In genomic region chr12:86256169-86256568, GRCh38 we compare ENCODE assay signal across 14 cellular contexts. TPM values are rescaled to one million over a fixed set of nuclear protein-coding genes. Genes with fewer than 3 reads are reported as not detected.
DNase-seq lines count a peak whose midpoint lies in the region; ATAC-seq, FAIRE-seq and TF ChIP-seq lines count a peak whose summit lies in the region.
"Had no signal": no experiment of that assay in that cellular context is flagged by ENCODE, and none has a peak within 500 bp of the region (broad histone marks: within the 10 kb centered on the region; RNA-seq: fewer than 3 reads in every experiment).

Gene MGAT4C, minus strand, starts transcription at chr12:86256391.

- H3K18ac ChIP-seq in mesenchymal stem cell (ENCODE audit: low read depth in 1 of 2, low read length in 2 of 2): no peak within 1 kb of the TSS

- no peak within 1 kb of the TSS for H2BK12ac ChIP-seq in mesenchymal stem cell (ENCODE audit: low read length in 2 of 2)

- no peaks in the 10 kb centered on the region for H3K36me3 Mint-ChIP-seq in WTC11
- H3K36me3 Mint-ChIP-seq: activated naive CD8-positive, alpha-beta T cell had no signal

- H3K4me3 Mint-ChIP-seq in WTC11: no peak within 1 kb of the TSS
- H3K4me3 Mint-ChIP-seq: activated naive CD8-positive, alpha-beta T cell had no signal

- no peak for TF ChIP-seq CTCF in WTC11 (IDR thresholded peaks at IDR 0.05)
- no peak for TF ChIP-seq CTCF in mucosa of descending colon (IDR thresholded peaks at IDR 0.05)

- no peak within 1 kb of the TSS for H4K91ac ChIP-seq in mesenchymal stem cell (ENCODE audit: low read length)

- H3K27ac Mint-ChIP-seq in WTC11: peak within 1 kb of the TSS; percentile 33; the same call in 1 of the 2 replicates
- H3K27ac Mint-ChIP-seq: activated naive CD8-positive, alpha-beta T cell had no signal

- no peak within 1 kb of the TSS for H2AK5ac ChIP-seq in mesenchymal stem cell (ENCODE audit: low read length, severe bottlenecking)

- no peak within 1 kb of the TSS for H3K14ac ChIP-seq in mesenchymal stem cell (ENCODE audit: low read length in 2 of 2)

- H3K27me3 ChIP-seq in mesenchymal stem cell (ENCODE audit: control insufficient read depth in 1 of 2, insufficient read depth in 1 of 2, low read length in 2 of 2): no peaks in the 10 kb centered on the region
- H3K27me3 ChIP-seq: BE2C had no signal

- no peaks in the 10 kb centered on the region for H3K4me1 ChIP-seq in mesenchymal stem cell (ENCODE audit: control insufficient read depth, insufficient read depth, low read depth, low read length)
- H3K4me1 ChIP-seq in mucosa of descending colon (ENCODE audit: low read depth): no peaks in the 10 kb centered on the region
- H3K4me1 ChIP-seq: BE2C had no signal

- H2BK5ac ChIP-seq in mesenchymal stem cell (ENCODE audit: low read depth, low read length, poor library complexity, severe bottlenecking): no peak within 1 kb of the TSS

- no peak within 1 kb of the TSS for H2AFZ ChIP-seq in mesenchymal stem cell (ENCODE audit: low read depth, low read length)

- no peak within 1 kb of the TSS for H3K9ac ChIP-seq in mesenchymal stem cell (ENCODE audit: low read length)

- H3K4me3 ChIP-seq in mesenchymal stem cell (ENCODE audit: insufficient read depth in 1 of 2, low read depth in 1 of 2, low read length in 2 of 2) (no peak within 1 kb of the TSS), mucosa of descending colon (no peak within 1 kb of the TSS)

- H3K4me1 Mint-ChIP-seq in WTC11: peaks cover 15% of the 10 kb centered on the region

- no peaks in the 10 kb centered on the region for H3K36me3 ChIP-seq in mesenchymal stem cell (ENCODE audit: control insufficient read depth in 1 of 2, insufficient read depth in 2 of 2, low read depth in 1 of 2, low read length in 2 of 2)
- H3K36me3 ChIP-seq in mucosa of descending colon (ENCODE audit: low read depth): no peaks in the 10 kb centered on the region
- H3K36me3 ChIP-seq: BE2C had no signal

- H3K27ac ChIP-seq in mesenchymal stem cell (ENCODE audit: low read length, poor library complexity, severe bottlenecking): no peak within 1 kb of the TSS

- no peak for FAIRE-seq in urothelium cell line (lab: Jason Lieb, UNC)
- FAIRE-seq: G401.6 had no signal

- DNase-seq in ELR (ENCODE audit: low read depth) (peak; percentile 21), NCI-H2081 treated with DMSO at 0.1 percent for 48 hours (lab: John Stamatoyannopoulos, UW) (peak; percentile 93), WTC11 (ENCODE audit: low spot score) (no peak), mesenchymal stem cell (peak; percentile 18), mucosa of descending colon (no peak), kidney tubule cell (ENCODE audit: low spot score) (no peak), urothelium cell line (ENCODE audit: low spot score) (no peak)
- DNase-seq in stimulated activated naive CD8-positive, alpha-beta T cell treated with anti-CD3 and anti-CD28 coated beads, Interleukin-15, Interleukin-2, amounts not matched to agents 100 U/mL and 50 U/mL, for 24 hours: no peak
- DNase-seq: BE2C; cortex of kidney; stimulated activated CD8-positive, alpha-beta memory T cell treated with anti-CD3 and anti-CD28 coated beads, Interleukin-4, amount 100 ng/mL, for 48 hours had no signal

- WGBS in mesenchymal stem cell: 17% methylated on average over 3 of the region's 3 CpGs

- POLR2A ChIA-PET in WTC11 (lab: Charles Lee): no interaction called here

- CTCF ChIA-PET in WTC11 (lab: Charles Lee): no interaction called here

- no peaks in the 10 kb centered on the region for H3K9me3 Mint-ChIP-seq in WTC11

- intact Hi-C loops in mucosa of descending colon (cut with DNase I, micrococcal nuclease): no loop called here

- H4K8ac ChIP-seq in mesenchymal stem cell (ENCODE audit: low read length): peak within 1 kb of the TSS; percentile 64

- H2BK120ac ChIP-seq in mesenchymal stem cell (ENCODE audit: low read depth, low read length): no peak within 1 kb of the TSS

- H3K4me2 ChIP-seq in mesenchymal stem cell (ENCODE audit: low read length, poor library complexity, severe bottlenecking): no peak within 1 kb of the TSS

- no peaks in the 10 kb centered on the region for H3K79me1 ChIP-seq in mesenchymal stem cell (replicated peaks; ENCODE audit: low read length, poor library complexity, severe bottlenecking)

- H3K9me3 ChIP-seq in mesenchymal stem cell (ENCODE audit: control insufficient read depth, low read length): no peaks in the 10 kb centered on the region
- no peaks in the 10 kb centered on the region for H3K9me3 ChIP-seq in mucosa of descending colon
- H3K9me3 ChIP-seq: BE2C had no signal

- H3K23ac ChIP-seq in mesenchymal stem cell (ENCODE audit: low read length in 2 of 2): no peak within 1 kb of the TSS

- H2BK15ac ChIP-seq in mesenchymal stem cell (ENCODE audit: low read depth, poor library complexity, severe bottlenecking): no peak within 1 kb of the TSS

- no peaks in the 10 kb centered on the region for H3K27me3 Mint-ChIP-seq in WTC11 (ENCODE audit: low read depth)
- H3K27me3 Mint-ChIP-seq: activated naive CD8-positive, alpha-beta T cell had no signal

- ATAC-seq in WTC11: no peak; the same call in 1 of the 2 replicates
- no peak for ATAC-seq in mucosa of descending colon
- no peak for ATAC-seq in stimulated activated naive CD8-positive, alpha-beta T cell treated with anti-CD3 and anti-CD28 coated beads, Interleukin-15, Interleukin-2, amounts not matched to agents 100 U/mL and 50 U/mL, for 24 hours

- H3K4ac ChIP-seq in mesenchymal stem cell (ENCODE audit: low read depth in 1 of 2, low read length in 2 of 2): no peak within 1 kb of the TSS

TF ChIP-seq in WTC11, 78 proteins besides CTCF, POLR2A, EP300 and RAD21:
- TF ChIP-seq GABPB1 (CRISPR knock-in tag; IDR thresholded peaks at IDR 0.05) (no peak), STAT6 (CRISPR knock-in tag; conservative IDR thresholded peaks at IDR 0.05; ENCODE audit: low read depth) (no peak), ATF1 (CRISPR knock-in tag; IDR thresholded peaks at IDR 0.05) (no peak), ZNF671 (CRISPR knock-in tag; IDR thresholded peaks at IDR 0.05) (no peak), HMGA2 (CRISPR knock-in tag; IDR thresholded peaks at IDR 0.05) (no peak), ATF2 (CRISPR knock-in tag; IDR thresholded peaks at IDR 0.05; ENCODE audit: borderline replicate concordance, low read depth) (no peak), E2F1 (CRISPR knock-in tag; IDR thresholded peaks at IDR 0.05) (no peak)

RNA-seq across cellular contexts. Expression of gene MGAT4C, which starts in this region (rescaled TPM):
- total RNA-seq in WTC11 (2021): 2.2 to 4.8 TPM (median 2.4 TPM) in 3 replicates
- 0.84 TPM for polyA plus RNA-seq in mesenchymal stem cell (2013, experiment 1 of 2)
- 1.1 TPM for polyA plus RNA-seq in mesenchymal stem cell (2013, experiment 2 of 2)
- total RNA-seq in mucosa of descending colon: under 1 TPM; 0.17 to 0.73 (median 0.35) TPM
- total RNA-seq: kidney epithelial cell had no signal

Comparison
In these comparisons a context has a peak if more than half of its experiments do, and no peak if none do; other contexts are left out.
1. DNase-seq: peak in ELR (single experiment), NCI-H2081 treated with DMSO at 0.1 percent for 48 hours (single experiment) and mesenchymal stem cell (single experiment); none in WTC11 (single experiment), mucosa of descending colon (0 of 3), stimulated activated naive CD8-positive, alpha-beta T cell treated with anti-CD3 and anti-CD28 coated beads, Interleukin-15, Interleukin-2, amounts not matched to agents 100 U/mL and 50 U/mL, for 24 hours (single experiment), kidney tubule cell (single experiment) and urothelium cell line (single experiment).